ENCODE assay signal across 24 cellular contexts in the genomic region with DNA sequence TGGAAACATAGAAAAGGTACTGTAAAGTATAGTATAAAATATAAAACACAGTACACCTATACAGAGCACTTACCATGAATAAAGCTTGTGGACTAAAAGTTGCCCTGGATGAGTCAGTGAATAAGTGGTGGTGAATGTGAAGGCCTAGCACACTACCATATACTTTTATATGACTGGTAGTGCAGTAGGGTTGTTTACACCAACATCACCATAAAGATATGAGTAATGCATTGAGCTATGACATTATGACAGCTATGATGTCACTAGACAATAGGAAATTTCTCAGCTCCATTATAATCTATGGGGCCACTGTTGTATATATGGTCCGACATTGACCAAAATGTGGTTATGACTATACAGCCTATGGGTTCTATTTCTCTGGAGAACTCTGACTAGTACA.
"Had no signal": no experiment of that assay in that cellular context is flagged by ENCODE, and none has a peak within 500 bp of the region (broad histone marks: within the 10 kb centered on the region; RNA-seq: fewer than 3 reads in every experiment).

No MANE protein-coding gene starts in this region.

- H3K27me3 Mint-ChIP-seq: type B pancreatic cell had no signal

- H3K4me3 ChIP-seq: heart right ventricle, lower lobe of right lung, right atrium auricular region, thoracic aorta, uterus had no signal

- H3K4me1 ChIP-seq: uterus had no signal

- H3K4me3 Mint-ChIP-seq: activated B cell treated with CpG ODN at 0.5 μM for 24 hours; activated CD4-positive, alpha-beta memory T cell treated with anti-CD3 and anti-CD28 coated beads for 36 hours; activated CD4-positive, alpha-beta T cell treated with anti-CD3 and anti-CD28 coated beads, Interleukin-2, amount 10 ng/mL, durations not matched to agents 24 days and 14 days; activated naive CD8-positive, alpha-beta T cell treated with anti-CD3 and anti-CD28 coated beads, Interleukin-2, amount 50 U/mL, for 24 hours; activated T-helper 1 cell treated with anti-CD3 and anti-CD28 coated beads, Interleukin-12 subunit alpha, Interleukin-12 subunit beta, Interleukin-2, Interleukin-4 antibody, amounts not matched to agents 30 ng/mL and 10 ng/mL and 1 ng/mL, durations not matched to agents 14 hours and 24 hours and 36 hours; effector memory CD8-positive, alpha-beta T cell; natural killer cell treated with Interleukin-12 subunit alpha and Interleukin-12 subunit beta and Interleukin-15 and Interleukin-18, amount 100 ng/mL, for 72 hours; type B pancreatic cell had no signal

- ATAC-seq: activated naive CD8-positive, alpha-beta T cell treated with anti-CD3 and anti-CD28 coated beads, Interleukin-2, amount 50 U/mL, for 24 hours; effector memory CD8-positive, alpha-beta T cell; heart right ventricle; left lobe of liver; lower lobe of right lung; natural killer cell treated with Interleukin-12 subunit alpha and Interleukin-12 subunit beta and Interleukin-15 and Interleukin-18, amount 100 ng/mL, for 72 hours had no signal

- H3K9me3 Mint-ChIP-seq: activated B cell treated with CpG ODN at 0.5 μM for 24 hours; activated CD4-positive, alpha-beta memory T cell treated with anti-CD3 and anti-CD28 coated beads for 36 hours; activated CD4-positive, alpha-beta T cell treated with anti-CD3 and anti-CD28 coated beads, Interleukin-2, amount 10 ng/mL, durations not matched to agents 24 days and 14 days; activated naive CD8-positive, alpha-beta T cell treated with anti-CD3 and anti-CD28 coated beads, Interleukin-2, amount 50 U/mL, for 24 hours; activated T-helper 1 cell treated with anti-CD3 and anti-CD28 coated beads, Interleukin-12 subunit alpha, Interleukin-12 subunit beta, Interleukin-2, Interleukin-4 antibody, amounts not matched to agents 30 ng/mL and 10 ng/mL and 1 ng/mL, durations not matched to agents 14 hours and 24 hours and 36 hours; effector memory CD8-positive, alpha-beta T cell; natural killer cell treated with Interleukin-12 subunit alpha and Interleukin-12 subunit beta and Interleukin-15 and Interleukin-18, amount 100 ng/mL, for 72 hours; type B pancreatic cell had no signal

- H3K27ac Mint-ChIP-seq: activated B cell treated with CpG ODN at 0.5 μM for 24 hours; activated CD4-positive, alpha-beta memory T cell treated with anti-CD3 and anti-CD28 coated beads for 36 hours; activated CD4-positive, alpha-beta T cell treated with anti-CD3 and anti-CD28 coated beads, Interleukin-2, amount 10 ng/mL, durations not matched to agents 24 days and 14 days; activated naive CD8-positive, alpha-beta T cell treated with anti-CD3 and anti-CD28 coated beads, Interleukin-2, amount 50 U/mL, for 24 hours; activated T-helper 1 cell treated with anti-CD3 and anti-CD28 coated beads, Interleukin-12 subunit alpha, Interleukin-12 subunit beta, Interleukin-2, Interleukin-4 antibody, amounts not matched to agents 30 ng/mL and 10 ng/mL and 1 ng/mL, durations not matched to agents 14 hours and 24 hours and 36 hours; effector memory CD8-positive, alpha-beta T cell; natural killer cell treated with Interleukin-12 subunit alpha and Interleukin-12 subunit beta and Interleukin-15 and Interleukin-18, amount 100 ng/mL, for 72 hours; type B pancreatic cell had no signal

- H3K9me3 ChIP-seq: heart right ventricle, lower lobe of right lung, right atrium auricular region, thoracic aorta, uterus had no signal

- DNase-seq: activated B cell treated with CpG ODN at 0.5 μM for 24 hours; activated CD4-positive, alpha-beta memory T cell treated with anti-CD3 and anti-CD28 coated beads for 36 hours; activated CD4-positive, alpha-beta T cell treated with anti-CD3 and anti-CD28 coated beads, Interleukin-2, amount 10 ng/mL, durations not matched to agents 24 days and 14 days; activated gamma-delta T cell; activated naive CD4-positive, alpha-beta T cell treated with anti-CD3 and anti-CD28 coated beads, Interleukin-2, amount 50 U/mL, for 16 hours; activated naive CD8-positive, alpha-beta T cell treated with anti-CD3 and anti-CD28 coated beads, Interleukin-2, amount 50 U/mL, for 24 hours; amygdala; caudate nucleus; cortex of kidney; effector memory CD8-positive, alpha-beta T cell; erythroblast; heart right ventricle; lower lobe of right lung; mesendoderm; stimulated activated CD4-positive, alpha-beta T cell treated with anti-CD3 and anti-CD28 coated beads, Interleukin-15, amount 100 ng/mL, for 24 hours; stimulated activated CD4-positive, alpha-beta T cell treated with anti-CD3 and anti-CD28 coated beads, Interleukin-2, amount 100 ng/mL, for 24 hours; stimulated activated naive CD4-positive, alpha-beta T cell treated with Interleukin-2 at 50 U/mL for 16 hours; uterus had no signal

- H3K27ac ChIP-seq: heart right ventricle, lower lobe of right lung, right atrium auricular region, thoracic aorta, uterus had no signal

- H3K36me3 ChIP-seq: heart right ventricle, lower lobe of right lung, right atrium auricular region, thoracic aorta, uterus had no signal

- H3K4me1 Mint-ChIP-seq: activated B cell treated with CpG ODN at 0.5 μM for 24 hours; activated CD4-positive, alpha-beta T cell treated with anti-CD3 and anti-CD28 coated beads, Interleukin-2, amount 10 ng/mL, durations not matched to agents 24 days and 14 days; activated naive CD8-positive, alpha-beta T cell treated with anti-CD3 and anti-CD28 coated beads, Interleukin-2, amount 50 U/mL, for 24 hours had no signal

- H3K36me3 Mint-ChIP-seq: activated CD4-positive, alpha-beta memory T cell treated with anti-CD3 and anti-CD28 coated beads for 36 hours; natural killer cell treated with Interleukin-12 subunit alpha and Interleukin-12 subunit beta and Interleukin-15 and Interleukin-18, amount 100 ng/mL, for 72 hours; type B pancreatic cell had no signal
